ENCODE assay signal across 16 cellular contexts in genomic region chr4:48247878-48248558, GRCh38. TPM values are rescaled to one million over a fixed set of nuclear protein-coding genes. Genes with fewer than 3 reads are reported as not detected.
DNase-seq lines count a peak whose midpoint lies in the region; ATAC-seq and TF ChIP-seq lines count a peak whose summit lies in the region.
"Had no signal": no experiment of that assay in that cellular context is flagged by ENCODE, and none has a peak within 500 bp of the region (broad histone marks: within the 10 kb centered on the region; RNA-seq: fewer than 3 reads in every experiment).

No MANE protein-coding gene starts in this region.

- TF ChIP-seq EP300 in SK-N-SH (IDR thresholded peaks at IDR 0.05; ENCODE audit: borderline replicate concordance in 1 of 2, low read depth in 1 of 2, low read length in 1 of 2) = no peak

- CTCF ChIA-PET in SK-N-SH (lab: Yijun Ruan, JAX) = no interaction called here

- H3K4me1 ChIP-seq in Karpas-422 (ENCODE audit: low read length) (no peaks in the 10 kb centered on the region; the same call in 1 of the 2 replicates), SK-N-SH (ENCODE audit: control insufficient read depth in 1 of 2, insufficient read depth in 2 of 2, low read depth in 1 of 2, low read length in 1 of 2) (no peaks in the 10 kb centered on the region)

- H3K9me2 ChIP-seq in Karpas-422 (replicated peaks; ENCODE audit: insufficient read depth, low read length) (no peaks in the 10 kb centered on the region), SK-N-SH (no peaks in the 10 kb centered on the region)

- no peak overlapping the region for H2AFZ ChIP-seq in Karpas-422 (ENCODE audit: low read length)
- no peak overlapping the region for H2AFZ ChIP-seq in SK-N-SH (ENCODE audit: low read depth)

- H3K36me3 ChIP-seq in Karpas-422 (ENCODE audit: insufficient read depth, low read length) (no peaks in the 10 kb centered on the region), SK-N-SH (replicated peaks in 1 of 2; ENCODE audit: control insufficient read depth in 1 of 2, insufficient read depth in 2 of 2, low read length in 1 of 2) (no peaks in the 10 kb centered on the region)
- H3K36me3 ChIP-seq: cardiac muscle cell, heart left ventricle had no signal

- TF ChIP-seq RAD21 in SK-N-SH (IDR thresholded peaks at IDR 0.05; ENCODE audit: low read length) = no peak

- no peaks in the 10 kb centered on the region for H4K20me1 ChIP-seq in Karpas-422 (ENCODE audit: insufficient read depth, low read depth, low read length)
- no peaks in the 10 kb centered on the region for H4K20me1 ChIP-seq in SK-N-SH (ENCODE audit: insufficient read depth)

- POLR2A ChIA-PET in SK-N-SH (lab: Yijun Ruan, JAX) = no interaction called here

- no peak overlapping the region for H3K4me2 ChIP-seq in Karpas-422 (ENCODE audit: low read depth, low read length, poor library complexity, severe bottlenecking)
- H3K4me2 ChIP-seq in SK-N-SH = no peak overlapping the region

- TF ChIP-seq CTCF in SK-N-SH (IDR thresholded peaks at IDR 0.05) = no peak

- H3K79me2 ChIP-seq in Karpas-422 (ENCODE audit: low read length) (no peaks in the 10 kb centered on the region), SK-N-SH (ENCODE audit: insufficient read depth) (0 out of 2 replicates have a peak, but pooled peaks cover 3% of the 10 kb centered on the region)

- H3K27me3 ChIP-seq in Karpas-422 (ENCODE audit: low read length) (no peaks in the 10 kb centered on the region), SK-N-SH (ENCODE audit: insufficient read depth) (no peaks in the 10 kb centered on the region)
- H3K27me3 ChIP-seq: cardiac muscle cell, heart left ventricle had no signal

- no peaks in the 10 kb centered on the region for H3K9me3 ChIP-seq in Karpas-422 (ENCODE audit: low read length)
- no peaks in the 10 kb centered on the region for H3K9me3 ChIP-seq in SK-N-SH

- H3K27ac ChIP-seq in Karpas-422 (ENCODE audit: low read length) (no peak overlapping the region), SK-N-SH (ENCODE audit: low read depth in 2 of 2, low read length in 1 of 2) (no peak overlapping the region)
- H3K27ac ChIP-seq: cardiac muscle cell, heart left ventricle had no signal

- H3F3A ChIP-seq in SK-N-SH (replicated peaks; ENCODE audit: insufficient read depth) = no peaks in the 10 kb centered on the region

- H3K9ac ChIP-seq in Karpas-422 (ENCODE audit: low read length) = no peak overlapping the region
- no peak overlapping the region for H3K9ac ChIP-seq in SK-N-SH

- peak; percentile 13 for DNase-seq in UCSD-AML1 (lab: John Stamatoyannopoulos, UW; ENCODE audit: unreplicated experiment)
- no peak for DNase-seq in Karpas-422
- no peak for DNase-seq in NCI-H146 treated with DMSO at 0.1 percent for 48 hours (lab: John Stamatoyannopoulos, UW; ENCODE audit: unreplicated experiment)
- no peak for DNase-seq in DMS153 (lab: John Stamatoyannopoulos, UW)
- DNase-seq in SK-N-SH = no peak
- DNase-seq: activated CD4-positive, alpha-beta T cell treated with anti-CD3 and anti-CD28 coated beads, Interleukin-2, amount 50 U/mL, for 48 hours; activated T-cell treated with anti-CD3 and anti-CD28 coated beads, Interleukin-2, amount 50 U/mL, for 72 hours; GOT3; heart left ventricle; islet precursor cell; NCI-H526 treated with DMSO at 0.1 percent for 48 hours had no signal

- 74% methylated on average over 5 of the region's 5 CpGs for WGBS in SK-N-SH (ENCODE audit: low lambda C conversion rate)

- ATAC-seq in GM18502 (IDR thresholded peaks at IDR 0.05; ENCODE audit: poor library complexity, unreplicated experiment) (peak; percentile 58), GM19455 (IDR thresholded peaks at IDR 0.05; ENCODE audit: unreplicated experiment) (peak; percentile 67), HG02852 (IDR thresholded peaks at IDR 0.05; ENCODE audit: unreplicated experiment) (peak; percentile 44)
- ATAC-seq: activated T-cell treated with anti-CD3 and anti-CD28 coated beads, Interleukin-2, amount 50 U/mL, for 72 hours; Panc1 had no signal

- H3K4me3 ChIP-seq in Karpas-422 (ENCODE audit: low read length) (no peak overlapping the region), SK-N-SH (ENCODE audit: low read depth in 2 of 2, low read length in 1 of 2) (no peak overlapping the region)
- H3K4me3 ChIP-seq: cardiac muscle cell, heart left ventricle had no signal

TF ChIP-seq in SK-N-SH, 30 proteins besides CTCF, POLR2A, EP300 and RAD21:
- TF ChIP-seq SMC3 (IDR thresholded peaks at IDR 0.05; ENCODE audit: low read depth, low read length) = no peak
- TF ChIP-seq MXI1 (IDR thresholded peaks at IDR 0.05; ENCODE audit: low read depth, low read length) = no peak
- no peak for TF ChIP-seq RFX5 (IDR thresholded peaks at IDR 0.05; ENCODE audit: low read length)
- no peak for TF ChIP-seq RXRA (IDR thresholded peaks at IDR 0.05; ENCODE audit: borderline replicate concordance, low read depth)
- TF ChIP-seq TCF12 (IDR thresholded peaks at IDR 0.05) = no peak
- TF ChIP-seq POLR2AphosphoS5 (IDR thresholded peaks at IDR 0.05; ENCODE audit: low read depth, low read length) = no peak
- no peak for TF ChIP-seq YY1 (IDR thresholded peaks at IDR 0.05; ENCODE audit: low read depth)
- no peak for TF ChIP-seq TEAD4 (IDR thresholded peaks at IDR 0.05; ENCODE audit: borderline replicate concordance, insufficient read depth)
- no peak for TF ChIP-seq NFIC (IDR thresholded peaks at IDR 0.05; ENCODE audit: borderline replicate concordance)
- TF ChIP-seq USF2 (IDR thresholded peaks at IDR 0.05; ENCODE audit: borderline replicate concordance, low read depth, low read length) = no peak
- TF ChIP-seq GATA2 (CRISPR knock-in tag; IDR thresholded peaks at IDR 0.05) = no peak

RNA-seq across cellular contexts. Expression of gene TEC, which starts 21.6 kb away (rescaled TPM):
- 0.45 and 1.8 TPM in 2 replicates for total RNA-seq in Karpas-422 (2014; rRNA removed; shearing (Covaris generic); ENCODE audit: low replicate concordance)
- 0.85 and 1.3 TPM in 2 replicates for polyA plus RNA-seq in SK-N-SH (2012; rRNA removed)
- polyA plus RNA-seq in SK-N-SH (2012; cell fraction: cytosol; rRNA removed) = 1.1 and 1.5 TPM in 2 replicates
- 1.8 and 3.7 TPM in 2 replicates for polyA plus RNA-seq in SK-N-SH (2012; cell fraction: nucleus; rRNA removed)
